Comparison of ENCODE assay signal across 9 cellular contexts in the genomic region with DNA sequence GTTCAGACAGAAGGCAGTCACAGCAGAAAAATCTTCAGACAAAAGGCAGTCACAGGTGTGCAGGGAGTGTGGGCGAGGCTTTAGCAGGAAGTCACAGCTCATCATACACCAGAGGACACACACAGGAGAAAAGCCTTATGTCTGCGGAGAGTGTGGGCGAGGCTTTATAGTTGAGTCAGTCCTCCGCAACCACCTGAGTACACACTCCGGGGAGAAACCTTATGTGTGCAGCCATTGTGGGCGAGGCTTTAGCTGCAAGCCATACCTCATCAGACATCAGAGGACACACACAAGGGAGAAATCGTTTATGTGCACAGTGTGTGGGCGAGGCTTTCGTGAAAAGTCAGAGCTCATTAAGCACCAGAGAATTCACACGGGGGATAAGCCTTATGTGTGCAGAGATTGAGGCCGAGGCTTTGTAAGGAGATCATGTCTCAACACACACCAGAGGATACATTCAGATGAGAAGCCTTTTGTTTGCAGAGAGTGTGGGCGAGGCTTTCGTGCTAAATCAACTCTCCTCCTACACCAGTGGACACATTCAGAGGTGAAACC. TPM values are rescaled to one million over a fixed set of nuclear protein-coding genes. Genes with fewer than 3 reads are reported as not detected.
A peak's percentile ranks its signal among the peaks of the same experiment; 100 is the strongest.
DNase-seq lines count a peak whose midpoint lies in the region; ATAC-seq and TF ChIP-seq lines count a peak whose summit lies in the region.
"Had no signal": no experiment of that assay in that cellular context is flagged by ENCODE, and none has a peak within 500 bp of the region (broad histone marks: within the 10 kb centered on the region; RNA-seq: fewer than 3 reads in every experiment).

No MANE protein-coding gene starts in this region.

- H3K27ac Mint-ChIP-seq in activated naive CD8-positive, alpha-beta T cell treated with anti-CD3 and anti-CD28 coated beads, Interleukin-2, amount 10 ng/mL, durations not matched to agents 7 days and 5 days, result peak overlapping the region; percentile 88

- ATAC-seq in activated naive CD8-positive, alpha-beta T cell treated with anti-CD3 and anti-CD28 coated beads, Interleukin-2, amount 10 ng/mL, durations not matched to agents 7 days and 5 days (ENCODE audit: low read depth), result peak; percentile 99
- ATAC-seq in upper lobe of left lung (ENCODE audit: low FRiP score in 2 of 2), result peak; percentile 30 to 41

- H3K27me3 Mint-ChIP-seq in activated naive CD8-positive, alpha-beta T cell treated with anti-CD3 and anti-CD28 coated beads, Interleukin-2, amount 10 ng/mL, durations not matched to agents 7 days and 5 days, result no peaks in the 10 kb centered on the region

- intact Hi-C loops in posterior cingulate gyrus (cut with DNase I), result no loop called here

- H3K9me3 ChIP-seq in upper lobe of left lung, result no peaks in the 10 kb centered on the region

- TF ChIP-seq CTCF in upper lobe of left lung (IDR thresholded peaks at IDR 0.05), result no peak
- no peak for TF ChIP-seq CTCF in GM20000 (IDR thresholded peaks at IDR 0.05; ENCODE audit: extremely low read depth, missing control alignments)

- TF ChIP-seq EP300 in upper lobe of left lung (IDR thresholded peaks at IDR 0.05), result no peak

- DNase-seq in COR-L47 (lab: John Stamatoyannopoulos, UW) (peak; percentile 33), T follicular helper cell (ENCODE audit: low read depth) (peak; percentile 74), posterior cingulate gyrus (peak in 6 of 10 donors; percentile 20 to 86 (median 38)), upper lobe of left lung (no peak), midbrain (lab: John Stamatoyannopoulos, UW) (no peak), GM20000 (ENCODE audit: low spot score) (no peak), HuH-7 (ENCODE audit: low spot score) (no peak)
- peak; percentile 66 for DNase-seq in activated naive CD8-positive, alpha-beta T cell treated with anti-CD3 and anti-CD28 coated beads, Interleukin-2, amount 10 ng/mL, durations not matched to agents 7 days and 5 days

- no peaks in the 10 kb centered on the region for H3K9me3 Mint-ChIP-seq in activated naive CD8-positive, alpha-beta T cell treated with anti-CD3 and anti-CD28 coated beads, Interleukin-2, amount 10 ng/mL, durations not matched to agents 7 days and 5 days

- H3K36me3 ChIP-seq in upper lobe of left lung, result peaks cover 0 to 40% (median 19%) of the 10 kb centered on the region in 4 donors

- H3K27me3 ChIP-seq in upper lobe of left lung, result no peaks in the 10 kb centered on the region

- peaks cover 3 to 16% (median 10%) of the 10 kb centered on the region in 4 donors for H3K4me1 ChIP-seq in upper lobe of left lung

- H3K36me3 Mint-ChIP-seq in activated naive CD8-positive, alpha-beta T cell treated with anti-CD3 and anti-CD28 coated beads, Interleukin-2, amount 10 ng/mL, durations not matched to agents 7 days and 5 days, result peaks cover 25% of the 10 kb centered on the region

- H3K4me3 Mint-ChIP-seq in activated naive CD8-positive, alpha-beta T cell treated with anti-CD3 and anti-CD28 coated beads, Interleukin-2, amount 10 ng/mL, durations not matched to agents 7 days and 5 days, result peak overlapping the region; percentile 66

- no peak for TF ChIP-seq POLR2A in upper lobe of left lung (IDR thresholded peaks at IDR 0.05)

- WGBS in upper lobe of left lung, 2 donors, result 76% methylated on average over 12 to 13 of the region's 13 CpGs

- peaks cover 30% of the 10 kb centered on the region for H3K4me1 Mint-ChIP-seq in activated naive CD8-positive, alpha-beta T cell treated with anti-CD3 and anti-CD28 coated beads, Interleukin-2, amount 10 ng/mL, durations not matched to agents 7 days and 5 days

- POLR2A ChIA-PET in activated naive CD8-positive, alpha-beta T cell treated with anti-CD3 and anti-CD28 coated beads, Interleukin-2, amount 10 ng/mL, durations not matched to agents 7 days and 5 days (lab: Charles Lee), result interaction anchor here (0.7 to 1.9 kb wide), 12 partner anchors 16 to 198 kb away, joined by 3 to 17 read pairs (median 4); partner anchors contain the start of genes ATRIP, CDC25A and ZNF589

- H3K27ac ChIP-seq in upper lobe of left lung, result peak overlapping the region; percentile 7 to 48 (median 31)

- no peak overlapping the region for H3K4me3 ChIP-seq in upper lobe of left lung

RNA-seq across cellular contexts. Expression of gene ZNF589, which starts 27.6 kb away (rescaled TPM):
- 10 to 100 TPM; 35.9 to 43.1 TPM for total RNA-seq in activated naive CD8-positive, alpha-beta T cell treated with anti-CD3 and anti-CD28 coated beads, Interleukin-2, amount 10 ng/mL, durations not matched to agents 7 days and 5 days
- total RNA-seq in upper lobe of left lung, result 10 to 100 TPM; 10.5 to 69.1 (median 21.9) TPM

RNA-seq across cellular contexts. Expression of gene NME6, which starts 32.7 kb away (rescaled TPM):
- 10 to 100 TPM; 37.5 to 39.8 TPM for total RNA-seq in activated naive CD8-positive, alpha-beta T cell treated with anti-CD3 and anti-CD28 coated beads, Interleukin-2, amount 10 ng/mL, durations not matched to agents 7 days and 5 days
- total RNA-seq in upper lobe of left lung, result 10 to 100 TPM; 26.5 to 37.7 (median 31.4) TPM

RNA-seq across cellular contexts. Expression of gene CAMP, which starts 45.2 kb away (rescaled TPM):
- not detected for total RNA-seq in activated naive CD8-positive, alpha-beta T cell treated with anti-CD3 and anti-CD28 coated beads, Interleukin-2, amount 10 ng/mL, durations not matched to agents 7 days and 5 days
- 10 to 100 TPM in 1 of 6 donors, 1 to 10 TPM in 3, not detected in 2; 1.6 to 15.4 (median 2.7) TPM for total RNA-seq in upper lobe of left lung
- total RNA-seq: SK-MEL-5 had no signal

Comparison
In these comparisons a context has a peak if more than half of its experiments do, and no peak if none do; other contexts are left out.
1. DNase-seq: peak in COR-L47 (single experiment), T follicular helper cell (single experiment), activated naive CD8-positive, alpha-beta T cell treated with anti-CD3 and anti-CD28 coated beads, Interleukin-2, amount 10 ng/mL, durations not matched to agents 7 days and 5 days (single experiment) and posterior cingulate gyrus (6 of 10); none in upper lobe of left lung (0 of 2), midbrain (single experiment), GM20000 (single experiment) and HuH-7 (single experiment).